30 cellular contexts compared by ENCODE assay signal in genomic region chr2:205957452-205958154, GRCh38.
DNase-seq lines count a peak whose midpoint lies in the region; ATAC-seq and TF ChIP-seq lines count a peak whose summit lies in the region.
"Had no signal": no experiment of that assay in that cellular context is flagged by ENCODE, and none has a peak within 500 bp of the region (broad histone marks: within the 10 kb centered on the region; RNA-seq: fewer than 3 reads in every experiment).

No MANE protein-coding gene starts in this region.

- peak overlapping the region in 1 of 9 donors; percentile 40 for H3K27ac Mint-ChIP-seq in naive thymus-derived CD4-positive, alpha-beta T cell
- H3K27ac Mint-ChIP-seq: activated naive CD8-positive, alpha-beta T cell treated with anti-CD3 and anti-CD28 coated beads, Interleukin-2, amount 50 U/mL, for 24 hours; activated T-helper 17 cell treated with anti-CD3 and anti-CD28 coated beads, Interleukin-2, amount 50 U/mL, for 72 hours; B cell; stimulated activated naive CD8-positive, alpha-beta T cell treated with anti-CD3 and anti-CD28 coated beads, Interleukin-15, Interleukin-2, amounts not matched to agents 100 ng/mL and 50 ng/mL, for 24 hours; T-helper 2 cell treated with Interferon-gamma antibody and Interleukin-4, amounts not matched to agents 5 μg/mL and 100 μg/mL, for 36 hours had no signal

- TF ChIP-seq CTCF in left ventricle myocardium inferior (IDR thresholded peaks at IDR 0.05; ENCODE audit: borderline replicate concordance) (no peak), colonic mucosa (IDR thresholded peaks at IDR 0.05) (no peak)

- no peak overlapping the region for H3K27ac ChIP-seq in left ventricle myocardium inferior (replicated peaks)
- no peak overlapping the region for H3K27ac ChIP-seq in colonic mucosa
- H3K27ac ChIP-seq in naive thymus-derived CD4-positive, alpha-beta T cell (ENCODE audit: low read depth, low read length), result no peak overlapping the region
- H3K27ac ChIP-seq: A549, pancreas, upper lobe of left lung, WERI-Rb-1 had no signal

- peaks cover 0 to 6% (median 0%) of the 10 kb centered on the region in 7 donors for H3K4me1 Mint-ChIP-seq in naive thymus-derived CD4-positive, alpha-beta T cell
- H3K4me1 Mint-ChIP-seq: activated T-helper 17 cell treated with anti-CD3 and anti-CD28 coated beads, Interleukin-2, amount 50 U/mL, for 72 hours; B cell had no signal

- H3K9me3 ChIP-seq in left ventricle myocardium inferior (replicated peaks) (peaks cover 2% of the 10 kb centered on the region), colonic mucosa (no peaks in the 10 kb centered on the region)
- H3K9me3 ChIP-seq in naive thymus-derived CD4-positive, alpha-beta T cell (ENCODE audit: control insufficient read depth in 2 of 3, low read length in 3 of 3), result no peaks in the 10 kb centered on the region
- H3K9me3 ChIP-seq: A549, pancreas, upper lobe of left lung had no signal

- H3K9ac ChIP-seq in colonic mucosa (ENCODE audit: low read depth in 2 of 2, low read length in 2 of 2), result peak overlapping the region in 1 of 2 donors; percentile 32

- H3K4me1 ChIP-seq in left ventricle myocardium inferior, result no peaks in the 10 kb centered on the region
- no peaks in the 10 kb centered on the region for H3K4me1 ChIP-seq in colonic mucosa
- H3K4me1 ChIP-seq in naive thymus-derived CD4-positive, alpha-beta T cell (ENCODE audit: control insufficient read depth in 2 of 2, insufficient read depth in 2 of 2, low read length in 2 of 2), result peaks cover 0 to 4% of the 10 kb centered on the region in 2 donors
- H3K4me1 ChIP-seq: A549, pancreas, upper lobe of left lung had no signal

- peaks cover 0 to 7% (median 3%) of the 10 kb centered on the region in 11 donors for H3K9me3 Mint-ChIP-seq in naive thymus-derived CD4-positive, alpha-beta T cell
- H3K9me3 Mint-ChIP-seq: activated T-helper 17 cell treated with anti-CD3 and anti-CD28 coated beads, Interleukin-2, amount 50 U/mL, for 72 hours had no signal

- POLR2A ChIA-PET in naive thymus-derived CD4-positive, alpha-beta T cell (lab: Charles Lee), result no interaction called here

- no peak overlapping the region for H3K4me3 Mint-ChIP-seq in naive thymus-derived CD4-positive, alpha-beta T cell
- H3K4me3 Mint-ChIP-seq: activated naive CD8-positive, alpha-beta T cell treated with anti-CD3 and anti-CD28 coated beads, Interleukin-2, amount 50 U/mL, for 24 hours; activated T-helper 17 cell treated with anti-CD3 and anti-CD28 coated beads, Interleukin-2, amount 50 U/mL, for 72 hours; B cell; naive thymus-derived CD8-positive, alpha-beta T cell; stimulated activated naive CD8-positive, alpha-beta T cell treated with anti-CD3 and anti-CD28 coated beads, Interleukin-15, Interleukin-2, amounts not matched to agents 100 ng/mL and 50 ng/mL, for 24 hours; T-helper 2 cell treated with Interferon-gamma antibody and Interleukin-4, amounts not matched to agents 5 μg/mL and 100 μg/mL, for 36 hours had no signal

- no peaks in the 10 kb centered on the region for H3K27me3 ChIP-seq in left ventricle myocardium inferior (ENCODE audit: low read depth)
- no peaks in the 10 kb centered on the region for H3K27me3 ChIP-seq in colonic mucosa
- no peaks in the 10 kb centered on the region for H3K27me3 ChIP-seq in naive thymus-derived CD4-positive, alpha-beta T cell (ENCODE audit: control insufficient read depth in 2 of 2, insufficient read depth in 2 of 2, low read length in 2 of 2)
- H3K27me3 ChIP-seq: pancreas, upper lobe of left lung had no signal

- H3K36me3 ChIP-seq in left ventricle myocardium inferior (no peaks in the 10 kb centered on the region), colonic mucosa (no peaks in the 10 kb centered on the region)
- no peaks in the 10 kb centered on the region for H3K36me3 ChIP-seq in naive thymus-derived CD4-positive, alpha-beta T cell (ENCODE audit: control insufficient read depth in 2 of 3, insufficient read depth in 3 of 3, low read length in 3 of 3)
- H3K36me3 ChIP-seq: pancreas, upper lobe of left lung, WERI-Rb-1 had no signal

- intact Hi-C loops in cardiac septum (cut with DNase I), result no loop called here
- intact Hi-C loops in left ventricle myocardium inferior (cut with micrococcal nuclease), result no loop called here
- intact Hi-C loops in colonic mucosa (cut with DNase I), result no loop called here
- intact Hi-C loops in naive thymus-derived CD4-positive, alpha-beta T cell (cut with micrococcal nuclease), result no loop called here

- ATAC-seq in naive thymus-derived CD4-positive, alpha-beta T cell, result peak; percentile 63
- ATAC-seq: A549; activated naive CD8-positive, alpha-beta T cell treated with anti-CD3 and anti-CD28 coated beads, Interleukin-2, amount 50 U/mL, for 24 hours; activated T-helper 17 cell treated with anti-CD3 and anti-CD28 coated beads, Interleukin-2, amount 50 U/mL, for 72 hours; HCT116; naive thymus-derived CD8-positive, alpha-beta T cell; pancreas; SK-N-SH treated with all-trans-retinoic acid at 6 μM for 48 hours had no signal

- CTCF ChIA-PET in naive thymus-derived CD4-positive, alpha-beta T cell (lab: Charles Lee), result interaction anchor here (1.0 to 1.7 kb wide), 2 partner anchors 10 kb away, joined by 3 to 8 read pairs; no protein-coding TSS in a partner anchor

- no peaks in the 10 kb centered on the region for H3K36me3 Mint-ChIP-seq in naive thymus-derived CD4-positive, alpha-beta T cell
- H3K36me3 Mint-ChIP-seq: naive thymus-derived CD8-positive, alpha-beta T cell had no signal

- DNase-seq in cardiac septum (ENCODE audit: low spot score), result peak; percentile 12
- no peak for DNase-seq in left ventricle myocardium inferior
- peak; percentile 72 for DNase-seq in colonic mucosa
- no peak for DNase-seq in naive thymus-derived CD4-positive, alpha-beta T cell
- no peak for DNase-seq in NCI-H146 treated with DMSO at 0.1 percent for 48 hours (lab: John Stamatoyannopoulos, UW; ENCODE audit: unreplicated experiment)
- no peak for DNase-seq in pons (ENCODE audit: low spot score)
- DNase-seq in cerebellar nuclear complex (lab: John Stamatoyannopoulos, UW), result no peak
- no peak for DNase-seq in mesenteric fat pad (ENCODE audit: low spot score)
- DNase-seq: activated CD4-positive, alpha-beta T cell treated with anti-CD3 and anti-CD28 coated beads, Interleukin-2, amount 50 U/mL, for 1 hour; activated CD8-positive, alpha-beta memory T cell treated with anti-CD3 and anti-CD28 coated beads, Interleukin-2, amount 50 U/mL, for 48 hours; activated naive CD8-positive, alpha-beta T cell treated with anti-CD3 and anti-CD28 coated beads, Interleukin-2, amount 50 U/mL, for 24 hours; head of caudate nucleus; mesendoderm; NCI-H1092; NCI-H1930; NCI-H2227 treated with DMSO at 0.1 percent for 48 hours; NCI-H69; pancreas; right cardiac atrium; stimulated activated CD4-positive, alpha-beta T cell treated with anti-CD3 and anti-CD28 coated beads, Interleukin-4, amount 100 ng/mL, for 1 hour; upper lobe of left lung; WERI-Rb-1 had no signal

- H3K27me3 Mint-ChIP-seq in naive thymus-derived CD4-positive, alpha-beta T cell, result peaks cover 0 to 5% (median 0%) of the 10 kb centered on the region in 5 donors
- H3K27me3 Mint-ChIP-seq: activated naive CD8-positive, alpha-beta T cell treated with anti-CD3 and anti-CD28 coated beads, Interleukin-2, amount 50 U/mL, for 24 hours had no signal

- H3K4me3 ChIP-seq in left ventricle myocardium inferior (no peak overlapping the region), colonic mucosa (no peak overlapping the region)
- H3K4me3 ChIP-seq in naive thymus-derived CD4-positive, alpha-beta T cell (ENCODE audit: low read length), result no peak overlapping the region
- H3K4me3 ChIP-seq: A549, pancreas, upper lobe of left lung had no signal

Comparison
In these comparisons a context has a peak if more than half of its experiments do, and no peak if none do; other contexts are left out.
1. DNase-seq: peak in cardiac septum (single experiment) and colonic mucosa (single experiment); none in left ventricle myocardium inferior (single experiment), naive thymus-derived CD4-positive, alpha-beta T cell (0 of 9), NCI-H146 treated with DMSO at 0.1 percent for 48 hours (single experiment), pons (single experiment), cerebellar nuclear complex (0 of 2) and mesenteric fat pad (single experiment).